35 cellular contexts compared by ENCODE assay signal in genomic region chr3:122930371-122930997, GRCh38.
"Had no signal": no experiment of that assay in that cellular context is flagged by ENCODE, and none has a peak within 500 bp of the region (broad histone marks: within the 10 kb centered on the region; RNA-seq: fewer than 3 reads in every experiment).

No MANE protein-coding gene starts in this region.

- H3K4me3 Mint-ChIP-seq: activated CD4-positive, alpha-beta T cell treated with anti-CD3 and anti-CD28 coated beads, Interleukin-2, amount 10 ng/mL, durations not matched to agents 24 days and 14 days; activated CD8-positive, alpha-beta T cell treated with anti-CD3 and anti-CD28 coated beads for 36 hours; activated naive CD4-positive, alpha-beta T cell treated with anti-CD3 and anti-CD28 coated beads, Interleukin-2, amount 50 U/mL, for 24 hours; activated T-cell treated with anti-CD3 and anti-CD28 coated beads, Interleukin-2, amount 50 U/mL, for 4 hours; activated T-helper 17 cell treated with anti-CD3 and anti-CD28 coated beads, Interleukin-2, amount 50 U/mL, for 72 hours; effector memory CD8-positive, alpha-beta T cell; immature natural killer cell; natural killer cell treated with Interleukin-12 subunit alpha and Interleukin-12 subunit beta and Interleukin-15 and Interleukin-18, amount 100 ng/mL, for 72 hours; stimulated activated memory B cell treated with anti-CD40 and anti-IgM and Interleukin-4, amounts not matched to agents 10 μg/mL and 1 μg/mL and 100 μg/mL, for 72 hours; stimulated activated naive CD8-positive, alpha-beta T cell treated with anti-CD3 and anti-CD28 coated beads, Interleukin-15, amount 100 ng/mL, for 72 hours; T-helper 17 cell; type B pancreatic cell had no signal

- H3K36me3 ChIP-seq: heart left ventricle, neutrophil, uterus, WERI-Rb-1 had no signal

- H3K9me3 ChIP-seq: heart left ventricle, mucosa of descending colon, neutrophil, uterus had no signal

- H3K27me3 ChIP-seq: neutrophil, uterus had no signal

- H3K9me3 Mint-ChIP-seq: activated CD4-positive, alpha-beta T cell treated with anti-CD3 and anti-CD28 coated beads, Interleukin-2, amount 10 ng/mL, durations not matched to agents 24 days and 14 days; activated CD8-positive, alpha-beta T cell treated with anti-CD3 and anti-CD28 coated beads for 36 hours; activated naive CD4-positive, alpha-beta T cell treated with anti-CD3 and anti-CD28 coated beads, Interleukin-2, amount 50 U/mL, for 24 hours; activated T-cell treated with anti-CD3 and anti-CD28 coated beads, Interleukin-2, amount 50 U/mL, for 4 hours; activated T-helper 17 cell treated with anti-CD3 and anti-CD28 coated beads, Interleukin-2, amount 50 U/mL, for 72 hours; effector memory CD8-positive, alpha-beta T cell; natural killer cell treated with Interleukin-12 subunit alpha and Interleukin-12 subunit beta and Interleukin-15 and Interleukin-18, amount 100 ng/mL, for 72 hours; stimulated activated memory B cell treated with anti-CD40 and anti-IgM and Interleukin-4, amounts not matched to agents 10 μg/mL and 1 μg/mL and 100 μg/mL, for 72 hours; stimulated activated naive CD8-positive, alpha-beta T cell treated with anti-CD3 and anti-CD28 coated beads, Interleukin-15, amount 100 ng/mL, for 72 hours; type B pancreatic cell had no signal

- H3K4me1 ChIP-seq: uterus had no signal

- ATAC-seq: activated CD4-positive, CD25-positive, alpha-beta regulatory T cell treated with anti-CD3 and anti-CD28 coated beads, Interleukin-2, amount 50 U/mL, for 24 hours; activated CD8-positive, alpha-beta T cell treated with anti-CD3 and anti-CD28 coated beads for 36 hours; activated T-cell treated with anti-CD3 and anti-CD28 coated beads, Interleukin-2, amount 50 U/mL, for 4 hours; activated T-helper 17 cell treated with anti-CD3 and anti-CD28 coated beads, Interleukin-2, amount 50 U/mL, for 72 hours; effector memory CD8-positive, alpha-beta T cell; esophagus mucosa; left lobe of liver; mucosa of descending colon; natural killer cell treated with Interleukin-12 subunit alpha and Interleukin-12 subunit beta and Interleukin-15 and Interleukin-18, amount 100 ng/mL, for 72 hours; stimulated activated memory B cell treated with anti-CD40 and anti-IgM and Interleukin-4, amounts not matched to agents 10 μg/mL and 1 μg/mL and 100 μg/mL, for 72 hours; stimulated activated naive CD8-positive, alpha-beta T cell treated with anti-CD3 and anti-CD28 coated beads, Interleukin-15, amount 100 ng/mL, for 72 hours; T-helper 17 cell had no signal

- H3K27ac Mint-ChIP-seq: activated CD4-positive, alpha-beta T cell treated with anti-CD3 and anti-CD28 coated beads, Interleukin-2, amount 10 ng/mL, durations not matched to agents 24 days and 14 days; activated CD8-positive, alpha-beta T cell treated with anti-CD3 and anti-CD28 coated beads for 36 hours; activated naive CD4-positive, alpha-beta T cell treated with anti-CD3 and anti-CD28 coated beads, Interleukin-2, amount 50 U/mL, for 24 hours; activated T-helper 17 cell treated with anti-CD3 and anti-CD28 coated beads, Interleukin-2, amount 50 U/mL, for 72 hours; effector memory CD8-positive, alpha-beta T cell; immature natural killer cell; natural killer cell treated with Interleukin-12 subunit alpha and Interleukin-12 subunit beta and Interleukin-15 and Interleukin-18, amount 100 ng/mL, for 72 hours; progenitor cell of endocrine pancreas; stimulated activated memory B cell treated with anti-CD40 and anti-IgM and Interleukin-4, amounts not matched to agents 10 μg/mL and 1 μg/mL and 100 μg/mL, for 72 hours; stimulated activated naive CD8-positive, alpha-beta T cell treated with anti-CD3 and anti-CD28 coated beads, Interleukin-15, amount 100 ng/mL, for 72 hours; T-helper 17 cell had no signal

- H3K4me3 ChIP-seq: heart left ventricle, lung, mucosa of descending colon, uterus had no signal

- DNase-seq: activated CD4-positive, alpha-beta T cell treated with anti-CD3 and anti-CD28 coated beads, Interleukin-2, amount 10 ng/mL, durations not matched to agents 24 days and 14 days; activated CD8-positive, alpha-beta T cell treated with anti-CD3 and anti-CD28 coated beads for 36 hours; activated gamma-delta T cell treated with Interleukin-2 at 50 U/mL for 16 hours; activated T-cell treated with anti-CD3 and anti-CD28 coated beads, Interleukin-2, amount 50 U/mL, for 4 hours; anterior cingulate cortex; cortex of kidney; effector memory CD8-positive, alpha-beta T cell; foreskin fibroblast; heart left ventricle; hypothalamus; immature natural killer cell; kidney glomerular epithelial cell; mucosa of descending colon; small intestine; stimulated activated CD4-positive, alpha-beta T cell treated with anti-CD3 and anti-CD28 coated beads, Interleukin-1b, Interleukin-23, amount 100 ng/mL, for 48 hours; stimulated activated CD4-positive, alpha-beta T cell treated with anti-CD3 and anti-CD28 coated beads, Interleukin-4, amount 100 ng/mL, for 4 hours; stimulated activated CD8-positive, alpha-beta memory T cell treated with anti-CD3 and anti-CD28 coated beads, Interleukin-4, amount 100 ng/mL, for 48 hours; stimulated activated naive CD8-positive, alpha-beta T cell treated with anti-CD3 and anti-CD28 coated beads, Interleukin-15, amount 100 ng/mL, for 72 hours; substantia nigra; T-helper 17 cell; T1000; uterus; WERI-Rb-1 had no signal

- H3K4me1 Mint-ChIP-seq: activated CD4-positive, alpha-beta T cell treated with anti-CD3 and anti-CD28 coated beads, Interleukin-2, amount 10 ng/mL, durations not matched to agents 24 days and 14 days; activated naive CD4-positive, alpha-beta T cell treated with anti-CD3 and anti-CD28 coated beads, Interleukin-2, amount 50 U/mL, for 24 hours; activated T-helper 17 cell treated with anti-CD3 and anti-CD28 coated beads, Interleukin-2, amount 50 U/mL, for 72 hours; immature natural killer cell; stimulated activated memory B cell treated with anti-CD40 and anti-IgM and Interleukin-4, amounts not matched to agents 10 μg/mL and 1 μg/mL and 100 μg/mL, for 72 hours; stimulated activated naive CD8-positive, alpha-beta T cell treated with anti-CD3 and anti-CD28 coated beads, Interleukin-15, amount 100 ng/mL, for 72 hours; T-helper 17 cell had no signal

- H3K27me3 Mint-ChIP-seq: activated CD8-positive, alpha-beta T cell treated with anti-CD3 and anti-CD28 coated beads for 36 hours had no signal

- H3K36me3 Mint-ChIP-seq: activated naive CD4-positive, alpha-beta T cell treated with anti-CD3 and anti-CD28 coated beads, Interleukin-2, amount 50 U/mL, for 24 hours; immature natural killer cell; natural killer cell treated with Interleukin-12 subunit alpha and Interleukin-12 subunit beta and Interleukin-15 and Interleukin-18, amount 100 ng/mL, for 72 hours; stimulated activated memory B cell treated with anti-CD40 and anti-IgM and Interleukin-4, amounts not matched to agents 10 μg/mL and 1 μg/mL and 100 μg/mL, for 72 hours had no signal

- FAIRE-seq: endothelial cell of umbilical vein, small intestine had no signal

- H3K27ac ChIP-seq: heart left ventricle, neutrophil, uterus, WERI-Rb-1 had no signal
